In the genomic region with DNA sequence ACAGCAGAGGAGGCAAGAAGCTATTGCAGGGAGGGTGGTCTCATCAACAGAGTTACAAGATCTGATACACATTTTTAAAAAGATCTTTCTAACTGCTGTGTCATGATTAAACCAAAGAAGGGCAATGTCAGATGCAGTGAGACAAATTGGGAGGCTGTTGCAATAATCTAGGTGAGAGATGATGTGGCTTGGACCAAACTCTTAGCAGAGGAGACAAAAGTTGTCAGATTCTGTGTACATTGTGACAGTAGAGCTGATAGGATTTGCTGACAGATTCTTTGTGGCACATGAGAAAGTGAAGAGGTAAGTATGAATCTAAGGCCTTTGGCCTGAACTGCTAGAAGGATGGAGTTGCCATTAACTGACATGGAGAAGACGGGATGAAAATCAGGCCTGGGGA, we compare ENCODE assay signal across 28 cellular contexts. TPM values are rescaled to one million over a fixed set of nuclear protein-coding genes. Genes with fewer than 3 reads are reported as not detected.
"Had no signal": no experiment of that assay in that cellular context is flagged by ENCODE, and none has a peak within 500 bp of the region (broad histone marks: within the 10 kb centered on the region; RNA-seq: fewer than 3 reads in every experiment).

No MANE protein-coding gene starts in this region.

- H3K27me3 ChIP-seq: dorsolateral prefrontal cortex, esophagus squamous epithelium, gastrocnemius medialis, left lung had no signal

- DNase-seq: dermis blood vessel endothelial cell; dorsolateral prefrontal cortex; effector CD4-positive, alpha-beta T cell; effector memory CD4-positive, alpha-beta T cell; esophagus squamous epithelium; foreskin fibroblast; foreskin melanocyte; gastrocnemius medialis; glutamatergic neuron; head of caudate nucleus; heart right ventricle; hippocampal formation; left cardiac atrium; left lung; left ventricle myocardium superior; mammary epithelial cell; mesendoderm; midbrain; naive thymus-derived CD4-positive, alpha-beta T cell had no signal

- FAIRE-seq: colon, endothelial cell of umbilical vein, islet of Langerhans, keratinocyte had no signal

- H3K9me3 ChIP-seq: esophagus squamous epithelium, gastrocnemius medialis, heart right ventricle, left lung had no signal

- ATAC-seq: esophagus mucosa; gastrocnemius medialis; heart right ventricle; left cardiac atrium; left lung; left ventricle myocardium superior; naive thymus-derived CD4-positive, alpha-beta T cell had no signal

- H3K4me3 ChIP-seq: coronary artery, dorsolateral prefrontal cortex, esophagus squamous epithelium, gastrocnemius medialis, heart right ventricle, left lung, lung had no signal

- H3K27ac ChIP-seq: coronary artery, dorsolateral prefrontal cortex, esophagus squamous epithelium, gastrocnemius medialis, left lung had no signal

- H3K4me1 ChIP-seq: esophagus squamous epithelium, gastrocnemius medialis had no signal

- H3K36me3 ChIP-seq: esophagus squamous epithelium, gastrocnemius medialis, heart right ventricle, left lung had no signal

RNA-seq across cellular contexts. Expression of gene LRRC63, which starts 12.9 kb away (rescaled TPM):
- total RNA-seq: dermis blood vessel endothelial cell, endothelial cell of umbilical vein, epithelial cell of proximal tubule, esophagus mucosa, esophagus squamous epithelium, gastrocnemius medialis, lower leg skin, mammary epithelial cell had no signal
- polyA plus RNA-seq: keratinocyte had no signal

RNA-seq across cellular contexts. Expression of gene LCP1, which starts 16.8 kb away (rescaled TPM):
- total RNA-seq: dermis blood vessel endothelial cell had no signal
